ENCODE assay signal across 9 cellular contexts in the genomic region with DNA sequence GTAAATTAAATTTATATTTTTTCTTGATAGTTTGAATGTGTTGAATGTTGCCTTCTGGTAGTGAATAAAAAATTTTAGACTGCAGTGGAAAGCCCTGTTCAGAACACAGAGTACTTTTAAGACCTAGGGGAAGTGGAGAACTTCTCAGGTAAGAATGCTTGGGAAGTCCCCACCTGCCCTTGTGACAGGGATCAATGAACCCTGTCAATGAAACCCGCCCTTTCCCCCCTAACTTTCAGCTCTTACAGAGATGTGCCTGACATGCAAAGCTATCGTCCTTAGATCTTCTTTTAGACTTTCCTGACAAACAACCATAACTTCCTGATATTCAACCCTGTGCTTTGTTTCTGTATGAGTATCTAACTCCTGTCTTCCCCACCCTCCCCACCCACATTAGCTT.
DNase-seq lines count a peak whose midpoint lies in the region; ATAC-seq and TF ChIP-seq lines count a peak whose summit lies in the region.
"Had no signal": no experiment of that assay in that cellular context is flagged by ENCODE, and none has a peak within 500 bp of the region (broad histone marks: within the 10 kb centered on the region; RNA-seq: fewer than 3 reads in every experiment).

No MANE protein-coding gene starts in this region.

- ATAC-seq in GM19455 (IDR thresholded peaks at IDR 0.05; ENCODE audit: unreplicated experiment) (peak; percentile 94), HG02884 (IDR thresholded peaks at IDR 0.05; ENCODE audit: unreplicated experiment) (peak; percentile 98), HG03571 (IDR thresholded peaks at IDR 0.05; ENCODE audit: unreplicated experiment) (peak; percentile 95)

- in situ Hi-C loops in GM13976 (cut with MboI; ENCODE audit: low sequenced_read_pairs, unreplicated experiment), result no loop called here

- TF ChIP-seq CTCF in GM13976 (IDR thresholded peaks at IDR 0.05; ENCODE audit: borderline replicate concordance, control extremely low read depth, extremely low read depth, insufficient read depth, missing control alignments), result no peak

- peak; percentile 53 for DNase-seq in GM13976 (ENCODE audit: low spot score)
- DNase-seq in activated T-cell treated with anti-CD3 and anti-CD28 coated beads, Interleukin-2, amount 50 U/mL, for 48 hours, result no peak
- no peak for DNase-seq in NCI-H2029 treated with DMSO at 0.1 percent for 48 hours (lab: John Stamatoyannopoulos, UW)
- no peak for DNase-seq in superior temporal gyrus (ENCODE audit: extremely low spot score)
- DNase-seq in activated CD4-positive, alpha-beta T cell treated with anti-CD3 and anti-CD28 coated beads, Interleukin-2, amount 50 U/mL, for 48 hours, result no peak
- DNase-seq: uterus had no signal
